ENCODE assay signal across 28 cellular contexts in the genomic region with DNA sequence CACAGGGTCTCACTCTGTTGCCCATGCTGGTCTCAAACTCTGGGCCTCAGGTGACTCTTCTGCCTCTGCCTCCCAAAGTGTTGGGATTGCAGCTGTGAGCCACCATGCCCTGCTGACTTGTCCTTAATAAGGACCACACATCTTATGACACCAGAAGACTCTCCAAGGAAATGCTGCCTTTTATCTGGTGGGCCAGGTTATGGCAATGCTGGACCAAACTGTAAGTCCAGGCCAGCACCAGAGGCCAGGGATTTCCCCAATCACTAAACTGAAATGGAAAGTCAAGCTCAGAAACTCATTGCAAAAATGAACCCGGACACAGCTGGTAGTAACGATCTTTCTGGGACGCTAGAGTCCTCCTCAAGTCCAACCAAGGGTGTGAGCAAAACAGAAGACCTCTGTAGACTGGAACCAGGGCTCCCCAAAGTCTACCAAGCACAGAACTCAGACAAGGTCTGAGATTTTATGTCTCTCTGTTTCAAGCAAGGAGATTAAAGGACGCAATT.
DNase-seq lines count a peak whose midpoint lies in the region; ATAC-seq, FAIRE-seq and TF ChIP-seq lines count a peak whose summit lies in the region.
"Had no signal": no experiment of that assay in that cellular context is flagged by ENCODE, and none has a peak within 500 bp of the region (broad histone marks: within the 10 kb centered on the region; RNA-seq: fewer than 3 reads in every experiment).

No MANE protein-coding gene starts in this region.

- H3K4me2 ChIP-seq in GM23248 (ENCODE audit: unreplicated experiment) = no peak overlapping the region
- H3K4me2 ChIP-seq in skeletal muscle satellite cell (ENCODE audit: low read length) = peak overlapping the region; percentile 69
- H3K4me2 ChIP-seq: KMS-11 had no signal

- FAIRE-seq in GM19239 (lab: Jason Lieb, UNC) = no peak
- FAIRE-seq: D721Med, endometrium had no signal

- ATAC-seq in Panc1 (peak; percentile 54), HG03521 (IDR thresholded peaks at IDR 0.05; ENCODE audit: unreplicated experiment) (no peak), GM19328 (IDR thresholded peaks at IDR 0.05; ENCODE audit: unreplicated experiment) (no peak)
- ATAC-seq: activated T-cell treated with anti-CD3 and anti-CD28 coated beads, Interleukin-2, amount 50 U/mL, for 72 hours had no signal

- H3K4me1 ChIP-seq in GM23248 (ENCODE audit: insufficient read depth) = peaks cover 15% of the 10 kb centered on the region
- peaks cover 22% of the 10 kb centered on the region for H3K4me1 ChIP-seq in Panc1 (ENCODE audit: control insufficient read depth, insufficient read depth, low read length)
- peaks cover 27% of the 10 kb centered on the region for H3K4me1 ChIP-seq in effector memory CD4-positive, alpha-beta T cell (ENCODE audit: control insufficient read depth, insufficient read depth, low read length, poor library complexity, severe bottlenecking)
- H3K4me1 ChIP-seq in skeletal muscle satellite cell (ENCODE audit: control insufficient read depth, insufficient read depth, low read length) = peaks cover 17% of the 10 kb centered on the region

- H3K4me3 ChIP-seq in GM23248 (no peak overlapping the region), Panc1 (ENCODE audit: low read depth in 2 of 2, low read length in 2 of 2) (no peak overlapping the region), skeletal muscle satellite cell (ENCODE audit: low read length) (no peak overlapping the region)
- no peak overlapping the region for H3K4me3 ChIP-seq in effector memory CD4-positive, alpha-beta T cell (ENCODE audit: insufficient read depth, low read depth, low read length, poor library complexity, severe bottlenecking)
- H3K4me3 ChIP-seq: lung, skin epidermis had no signal

- H2AFZ ChIP-seq in GM23248 = no peak overlapping the region

- DNase-seq in GM23248 (peak; percentile 3), Panc1 (ENCODE audit: low read depth, low spot score) (no peak), GM19239 (ENCODE audit: insufficient read length, low spot score) (no peak), DMS114 treated with DMSO at 0.1 percent for 48 hours (lab: John Stamatoyannopoulos, UW; ENCODE audit: unreplicated experiment) (no peak)
- no peak for DNase-seq in effector memory CD4-positive, alpha-beta T cell
- DNase-seq: activated CD4-positive, alpha-beta T cell treated with anti-CD3 and anti-CD28 coated beads, Interleukin-2, amount 50 U/mL, for 4 hours; activated naive CD4-positive, alpha-beta T cell; activated T-cell treated with anti-CD3 and anti-CD28 coated beads, Interleukin-2, amount 50 U/mL, for 72 hours; cerebellar nuclear complex; H7; hippocampal formation; left cardiac atrium; NCI-H1436; NCI-H446 treated with DMSO at 0.1 percent for 48 hours; NCI-H774; nephron progenitor cell; RPMI8226; stimulated activated naive CD4-positive, alpha-beta T cell had no signal

- no peaks in the 10 kb centered on the region for H3K79me2 ChIP-seq in GM23248 (ENCODE audit: insufficient read depth)

- whole genome bisulfite sequencing in GM23248 (ENCODE audit: low coverage in 1 of 2, low lambda C conversion rate in 2 of 2, missing lambda C conversion rate in 2 of 2), 2 experiments = 86 to 91% methylated on average over 4 of the region's 4 CpGs

- intact Hi-C loops in Panc1 (cut with micrococcal nuclease; ENCODE audit: unreplicated experiment) = no loop called here

- POLR2A ChIA-PET in Panc1 (lab: Charles Lee) = interaction anchor here (0.6 kb wide), 1 partner anchor 14 kb away, joined by 17 read pairs; no protein-coding TSS in a partner anchor

- no peaks in the 10 kb centered on the region for H3K9me2 ChIP-seq in GM23248 (ENCODE audit: insufficient read depth)

- H3K9me3 ChIP-seq in GM23248 (ENCODE audit: low read depth) (no peaks in the 10 kb centered on the region), Panc1 (ENCODE audit: control insufficient read depth, insufficient read depth, low read depth, low read length) (no peaks in the 10 kb centered on the region), skeletal muscle satellite cell (replicated peaks; ENCODE audit: low read length) (no peaks in the 10 kb centered on the region)
- no peaks in the 10 kb centered on the region for H3K9me3 ChIP-seq in effector memory CD4-positive, alpha-beta T cell (ENCODE audit: control insufficient read depth, low read length)

- TF ChIP-seq CTCF in Panc1 (IDR thresholded peaks at IDR 0.05) = no peak

- in situ Hi-C loops in GM23248 (cut with MboI) = no loop called here
- in situ Hi-C loops in Panc1 (cut with HindIII; ENCODE audit: low pct_unique_long_range_greater_than_20kb, low sequenced_read_pairs) = no loop called here

- H3K27me3 ChIP-seq in GM23248 (replicated peaks; ENCODE audit: insufficient read depth) (no peaks in the 10 kb centered on the region), Panc1 (ENCODE audit: control insufficient read depth, insufficient read depth, low read length) (no peaks in the 10 kb centered on the region), skeletal muscle satellite cell (ENCODE audit: control insufficient read depth, insufficient read depth, low read length) (no peaks in the 10 kb centered on the region)
- no peaks in the 10 kb centered on the region for H3K27me3 ChIP-seq in effector memory CD4-positive, alpha-beta T cell (replicated peaks; ENCODE audit: control insufficient read depth, insufficient read depth, low read length, poor library complexity, severe bottlenecking)

- H4K20me1 ChIP-seq in GM23248 (ENCODE audit: insufficient read depth) = no peaks in the 10 kb centered on the region

- peaks cover 15% of the 10 kb centered on the region; the same call in 1 of the 2 replicates for H3F3A ChIP-seq in GM23248 (ENCODE audit: insufficient read depth)

- H3K36me3 ChIP-seq in GM23248 (ENCODE audit: low read depth) (no peaks in the 10 kb centered on the region), Panc1 (ENCODE audit: control insufficient read depth, insufficient read depth, low read length) (no peaks in the 10 kb centered on the region), skeletal muscle satellite cell (ENCODE audit: insufficient read depth, low read length) (no peaks in the 10 kb centered on the region)
- H3K36me3 ChIP-seq in effector memory CD4-positive, alpha-beta T cell (ENCODE audit: control insufficient read depth, insufficient read depth, low read length) = no peaks in the 10 kb centered on the region

- H3K27ac ChIP-seq in GM23248 = no peak overlapping the region
- peak overlapping the region; percentile 97 for H3K27ac ChIP-seq in Panc1 (ENCODE audit: low read length)
- H3K27ac ChIP-seq in effector memory CD4-positive, alpha-beta T cell (ENCODE audit: insufficient read depth, low read length, poor library complexity, severe bottlenecking) = peak overlapping the region; percentile 31
- H3K27ac ChIP-seq: C4-2B, HL-60, KMS-11 had no signal

- H3K9ac ChIP-seq in GM23248 = no peak overlapping the region
- no peak overlapping the region for H3K9ac ChIP-seq in skeletal muscle satellite cell (ENCODE audit: low read depth, low read length)
- H3K9ac ChIP-seq: KMS-11 had no signal

- CTCF ChIA-PET in Panc1 (lab: Charles Lee) = no interaction called here

- no TSS peak for BruUV-seq in Panc1 (replicated peaks; lab: Mats Ljungman, UMichigan)
